ENCODE assay signal across 7 cellular contexts in the genomic region with DNA sequence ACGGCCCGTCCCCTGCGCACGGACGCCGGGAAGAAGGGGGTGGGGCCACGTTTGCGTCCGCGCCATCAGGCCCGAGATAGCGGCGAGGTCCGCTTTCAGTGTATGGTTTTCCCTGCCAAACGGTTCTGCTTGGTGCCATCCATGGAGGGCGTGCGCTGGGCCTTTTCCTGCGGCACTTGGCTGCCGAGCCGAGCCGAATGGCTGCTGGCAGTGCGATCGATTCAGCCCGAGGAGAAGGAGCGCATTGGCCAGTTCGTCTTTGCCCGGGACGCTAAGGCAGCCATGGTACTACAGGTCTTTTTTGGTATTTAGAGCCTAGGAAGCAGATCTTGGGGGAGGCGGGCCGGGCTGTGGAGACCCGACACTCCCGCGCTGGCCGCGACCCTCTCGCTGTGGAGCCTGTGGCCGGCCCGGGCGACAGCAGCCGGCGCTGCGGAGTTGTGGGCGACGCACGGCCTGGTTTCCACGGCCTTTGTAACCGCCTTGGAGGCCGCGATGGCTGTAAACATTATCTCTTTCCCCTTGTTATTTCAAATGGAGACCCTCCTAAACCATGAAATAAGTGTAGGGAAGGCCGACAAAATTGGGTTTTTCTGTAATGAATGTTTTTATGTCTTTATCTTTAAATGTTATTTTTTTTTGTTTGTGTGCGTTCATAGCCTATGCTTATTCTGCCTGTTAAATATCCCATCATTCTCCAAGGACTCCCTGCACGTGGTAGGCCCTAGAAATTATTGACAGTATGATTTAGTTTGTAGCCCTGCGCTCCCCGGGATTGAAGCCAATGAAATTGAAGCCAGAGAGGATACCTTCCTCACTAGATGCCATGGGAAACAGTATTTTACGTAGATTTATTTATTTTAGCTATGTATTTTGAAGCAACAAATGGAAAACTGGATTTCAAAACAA. TPM values are rescaled to one million over a fixed set of nuclear protein-coding genes. Genes with fewer than 3 reads are reported as not detected.
DNase-seq lines count a peak whose midpoint lies in the region; ATAC-seq, FAIRE-seq and TF ChIP-seq lines count a peak whose summit lies in the region.

A gene with protein sequence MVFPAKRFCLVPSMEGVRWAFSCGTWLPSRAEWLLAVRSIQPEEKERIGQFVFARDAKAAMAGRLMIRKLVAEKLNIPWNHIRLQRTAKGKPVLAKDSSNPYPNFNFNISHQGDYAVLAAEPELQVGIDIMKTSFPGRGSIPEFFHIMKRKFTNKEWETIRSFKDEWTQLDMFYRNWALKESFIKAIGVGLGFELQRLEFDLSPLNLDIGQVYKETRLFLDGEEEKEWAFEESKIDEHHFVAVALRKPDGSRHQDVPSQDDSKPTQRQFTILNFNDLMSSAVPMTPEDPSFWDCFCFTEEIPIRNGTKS (plus strand): TSS at position 54 of the 909 bp plus-strand sequence. CDS start 49 bp downstream, at position 103.

- H3K9me3 ChIP-seq in left lung (no peaks in the 10 kb centered on the region), stomach (no peaks in the 10 kb centered on the region)

- H3K27ac ChIP-seq in coronary artery (peak within 1 kb of the TSS; percentile 91 to 97), left lung (peak within 1 kb of the TSS; percentile 90 to 95), stomach (peak within 1 kb of the TSS; percentile 92 to 98 (median 96))

- TF ChIP-seq CTCF in coronary artery (IDR thresholded peaks at IDR 0.05) (no peak), left lung (IDR thresholded peaks at IDR 0.05) (no peak), stomach (IDR thresholded peaks at IDR 0.05) (no peak)

- no peak for TF ChIP-seq EP300 in stomach (IDR thresholded peaks at IDR 0.05)

- no peak for FAIRE-seq in RCC 7860 (lab: Jason Lieb, UNC)

- 0 to 1% (median 0%) methylated on average over 43 to 55 of the region's 55 CpGs for WGBS in stomach, 5 donors

- peaks cover 5 to 55% of the 10 kb centered on the region in 2 donors for H3K4me1 ChIP-seq in left lung
- H3K4me1 ChIP-seq in stomach: peaks cover 37 to 61% (median 51%) of the 10 kb centered on the region in 4 donors

- peak; percentile 14 for ATAC-seq in GM19467 (IDR thresholded peaks at IDR 0.05; ENCODE audit: unreplicated experiment)
- peak; percentile 13 for ATAC-seq in HG03521 (IDR thresholded peaks at IDR 0.05; ENCODE audit: unreplicated experiment)
- peak; percentile 40 for ATAC-seq in left lung

- no peaks in the 10 kb centered on the region for H3K27me3 ChIP-seq in left lung
- no peaks in the 10 kb centered on the region for H3K27me3 ChIP-seq in stomach

- intact Hi-C loops in left lung (cut with DNase I): no loop called here
- intact Hi-C loops in stomach (cut with DNase I; ENCODE audit: low total_unique reads): no loop called here

- H3K36me3 ChIP-seq in left lung (peaks cover 0 to 29% of the 10 kb centered on the region in 2 donors), stomach (peaks cover 3 to 31% (median 28%) of the 10 kb centered on the region in 4 donors)

- DNase-seq in GM04504 (ENCODE audit: low read depth): peak; percentile 16
- peak; percentile 21 for DNase-seq in RCC 7860 (ENCODE audit: low spot score)
- DNase-seq in coronary artery (ENCODE audit: low spot score): no peak
- DNase-seq in left lung: peak in 1 of 2 donors; percentile 88
- peak; percentile 34 for DNase-seq in stomach

- peak within 1 kb of the TSS; percentile 76 for H3K4me3 ChIP-seq in coronary artery
- peak within 1 kb of the TSS; percentile 58 to 78 for H3K4me3 ChIP-seq in left lung
- peak within 1 kb of the TSS; percentile 59 to 86 (median 72) for H3K4me3 ChIP-seq in stomach

- TF ChIP-seq POLR2A in stomach (IDR thresholded peaks at IDR 0.05): peak in 1 of 4 donors; percentile 28

RNA-seq across cellular contexts. Expression of the gene that starts here (rescaled TPM):
- total RNA-seq in left lung (10 to 100 TPM; 26.4 to 27.2 TPM), stomach (10 to 100 TPM in 4 of 5 donors, 1 to 10 TPM in 1; 3.5 to 60.1 (median 48.3) TPM)
- 10 to 100 TPM in 2 of 3 donors, 1 to 10 TPM in 1; 9.9 to 15.7 (median 11.0) TPM for polyA plus RNA-seq in stomach
